ENCODE assay signal across 8 cellular contexts in the genomic region with DNA sequence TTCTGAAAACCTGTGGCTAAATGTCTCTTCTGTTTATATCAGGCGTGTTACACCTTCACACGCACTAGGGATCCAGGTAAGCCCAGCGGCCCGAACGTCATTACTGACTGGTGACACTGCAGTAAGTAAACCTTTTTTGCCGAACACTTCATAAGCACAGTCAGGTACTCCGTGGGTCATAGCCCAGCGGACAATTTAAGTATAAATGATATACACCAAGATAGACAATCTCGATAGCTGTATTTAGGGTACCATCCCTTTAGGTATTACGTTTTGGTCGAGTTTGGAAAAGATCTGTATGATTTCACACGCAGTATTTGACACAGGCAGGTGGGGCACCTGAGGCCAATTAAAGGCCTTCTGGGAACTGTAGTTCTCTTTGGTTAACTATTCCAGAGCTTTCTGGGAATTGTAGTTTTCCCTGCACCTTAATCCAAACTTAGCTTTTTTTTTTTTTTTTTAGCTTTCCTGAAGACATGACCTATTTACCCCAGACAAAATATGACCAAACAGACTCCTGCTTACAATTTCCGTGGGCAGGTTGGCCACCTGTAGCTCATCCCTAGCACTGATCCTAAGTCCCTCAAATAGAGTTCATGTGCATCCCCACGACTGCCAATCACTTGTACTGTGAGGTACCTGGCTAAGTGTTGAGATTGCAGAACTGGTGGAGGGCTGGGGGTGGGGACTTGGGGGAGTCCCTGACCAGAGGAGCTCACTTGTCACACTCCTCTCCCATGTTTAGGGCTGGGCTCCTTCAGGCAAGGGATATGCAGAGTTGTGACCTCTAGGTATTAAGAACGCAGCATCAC. TPM values are rescaled to one million over a fixed set of nuclear protein-coding genes. Genes with fewer than 3 reads are reported as not detected.
A peak's percentile ranks its signal among the peaks of the same experiment; 100 is the strongest.
DNase-seq lines count a peak whose midpoint lies in the region; ATAC-seq and TF ChIP-seq lines count a peak whose summit lies in the region.

No MANE protein-coding gene starts in this region.

- H3K27ac Mint-ChIP-seq in activated naive CD8-positive, alpha-beta T cell treated with anti-CD3 and anti-CD28 coated beads, Interleukin-2, amount 10 ng/mL, durations not matched to agents 7 days and 5 days = peak overlapping the region; percentile 94

- H3K79me2 ChIP-seq in OCI-LY3 (ENCODE audit: low read length) = peaks cover 23% of the 10 kb centered on the region

- peaks cover 10% of the 10 kb centered on the region for H3K36me3 Mint-ChIP-seq in activated naive CD8-positive, alpha-beta T cell treated with anti-CD3 and anti-CD28 coated beads, Interleukin-2, amount 10 ng/mL, durations not matched to agents 7 days and 5 days

- TF ChIP-seq CTCF in OCI-LY3 (IDR thresholded peaks at IDR 0.05; ENCODE audit: low read depth, low read length) = no peak
- TF ChIP-seq CTCF in prostate gland (IDR thresholded peaks at IDR 0.05) = peak in 1 of 4 experiments; percentile 5

- H2AFZ ChIP-seq in OCI-LY3 (ENCODE audit: low read depth, low read length) = peak overlapping the region; percentile 47; the same call in 1 of the 2 replicates

- peaks cover 30% of the 10 kb centered on the region for H3K4me1 ChIP-seq in OCI-LY3 (ENCODE audit: low read length)
- H3K4me1 ChIP-seq in prostate gland (replicated peaks) = peaks cover 5% of the 10 kb centered on the region

- 8% methylated on average over 15 of the region's 15 CpGs for WGBS in prostate gland

- H4K20me1 ChIP-seq in OCI-LY3 (ENCODE audit: insufficient read depth, low read length) = peaks cover 3% of the 10 kb centered on the region; the same call in 1 of the 2 replicates

- H3K4me1 Mint-ChIP-seq in activated naive CD8-positive, alpha-beta T cell treated with anti-CD3 and anti-CD28 coated beads, Interleukin-2, amount 10 ng/mL, durations not matched to agents 7 days and 5 days = peaks cover 35% of the 10 kb centered on the region

- H3K9me3 ChIP-seq in OCI-LY3 (ENCODE audit: insufficient read depth, low read length) (no peaks in the 10 kb centered on the region), prostate gland (no peaks in the 10 kb centered on the region)

- peak overlapping the region; percentile 98 for H3K4me3 Mint-ChIP-seq in activated naive CD8-positive, alpha-beta T cell treated with anti-CD3 and anti-CD28 coated beads, Interleukin-2, amount 10 ng/mL, durations not matched to agents 7 days and 5 days

- H3K36me3 ChIP-seq in OCI-LY3 (replicated peaks; ENCODE audit: low read depth, low read length) = peaks cover 3% of the 10 kb centered on the region
- no peaks in the 10 kb centered on the region for H3K36me3 ChIP-seq in prostate gland

- DNase-seq in Caki2 (ENCODE audit: low read depth) = peak; percentile 71
- peak; percentile 32 for DNase-seq in HS-5 (ENCODE audit: low read depth)
- DNase-seq in activated naive CD8-positive, alpha-beta T cell treated with anti-CD3 and anti-CD28 coated beads, Interleukin-2, amount 10 ng/mL, durations not matched to agents 7 days and 5 days = no peak
- no peak for DNase-seq in left ventricle myocardium superior
- DNase-seq in prostate gland (ENCODE audit: low spot score) = no peak

- peak overlapping the region; percentile 95 for H3K4me2 ChIP-seq in OCI-LY3 (ENCODE audit: low read length)

- H3K27ac ChIP-seq in OCI-LY3 (ENCODE audit: low read length) (peak overlapping the region; percentile 71), prostate gland (peak overlapping the region; percentile 89 to 93)

- no peaks in the 10 kb centered on the region for H3K9me3 Mint-ChIP-seq in activated naive CD8-positive, alpha-beta T cell treated with anti-CD3 and anti-CD28 coated beads, Interleukin-2, amount 10 ng/mL, durations not matched to agents 7 days and 5 days

- intact Hi-C loops in left ventricle myocardium superior (cut with micrococcal nuclease) = no loop called here
- intact Hi-C loops in prostate gland (cut with DNase I) = loop anchor here (5.0 kb wide), 2 partner anchors 171 to 279 kb away; a partner anchor contains a TSS

- peak; percentile 52 for TF ChIP-seq POLR2A in prostate gland (IDR thresholded peaks at IDR 0.05)

- H3K27me3 ChIP-seq in OCI-LY3 (ENCODE audit: low read depth, low read length) (no peaks in the 10 kb centered on the region), prostate gland (replicated peaks; ENCODE audit: insufficient read depth) (no peaks in the 10 kb centered on the region)

- H3K27me3 Mint-ChIP-seq in activated naive CD8-positive, alpha-beta T cell treated with anti-CD3 and anti-CD28 coated beads, Interleukin-2, amount 10 ng/mL, durations not matched to agents 7 days and 5 days = no peaks in the 10 kb centered on the region

- H3K4me3 ChIP-seq in OCI-LY3 (ENCODE audit: low read length) (peak overlapping the region; percentile 99), prostate gland (peak overlapping the region; percentile 86 to 99)

- peak overlapping the region; percentile 90 for H3K9ac ChIP-seq in OCI-LY3 (ENCODE audit: low read length)

- ATAC-seq in activated naive CD8-positive, alpha-beta T cell treated with anti-CD3 and anti-CD28 coated beads, Interleukin-2, amount 10 ng/mL, durations not matched to agents 7 days and 5 days (ENCODE audit: low read depth) = peak; percentile 11
- peak; percentile 29 for ATAC-seq in left ventricle myocardium superior
- ATAC-seq in GM18519 (IDR thresholded peaks at IDR 0.05; ENCODE audit: low FRiP score, unreplicated experiment) = no peak
- no peak for ATAC-seq in GM18858 (IDR thresholded peaks at IDR 0.05; ENCODE audit: unreplicated experiment)

- POLR2A ChIA-PET in activated naive CD8-positive, alpha-beta T cell treated with anti-CD3 and anti-CD28 coated beads, Interleukin-2, amount 10 ng/mL, durations not matched to agents 7 days and 5 days (lab: Charles Lee) = interaction anchor here (0.6 to 1.9 kb wide), 14 partner anchors 9 to 948 kb away, joined by 3 to 13 read pairs (median 4); a partner anchor contains a TSS

- in situ Hi-C loops in Caki2 (cut with HindIII; ENCODE audit: low pct_unique_long_range_greater_than_20kb, low sequenced_read_pairs) = no loop called here

RNA-seq across cellular contexts. Expression of a gene that starts 0.9 kb away (rescaled TPM):
- 74.6 and 79.0 TPM in 2 replicates for total RNA-seq in Caki2 (2014; rRNA removed; shearing (Covaris generic); ENCODE audit: low replicate concordance)
- 10 to 100 TPM; 77.5 to 80.6 TPM for total RNA-seq in activated naive CD8-positive, alpha-beta T cell treated with anti-CD3 and anti-CD28 coated beads, Interleukin-2, amount 10 ng/mL, durations not matched to agents 7 days and 5 days
- total RNA-seq in left ventricle myocardium superior (17.1 TPM), prostate gland (10 to 100 TPM; 53.6 to 92.8 TPM)

RNA-seq across cellular contexts. Expression of a gene that starts 3.5 kb away (rescaled TPM):
- 5.5 and 9.3 TPM in 2 replicates for total RNA-seq in Caki2 (2014; rRNA removed; shearing (Covaris generic); ENCODE audit: low replicate concordance)
- total RNA-seq in activated naive CD8-positive, alpha-beta T cell treated with anti-CD3 and anti-CD28 coated beads, Interleukin-2, amount 10 ng/mL, durations not matched to agents 7 days and 5 days = 1 to 10 TPM; 1.4 to 1.9 TPM
- 3.3 TPM for total RNA-seq in left ventricle myocardium superior
- total RNA-seq in prostate gland = 1 to 10 TPM; 3.8 to 4.1 TPM

RNA-seq across cellular contexts. Expression of a gene that starts 19.6 kb away (rescaled TPM):
- total RNA-seq in Caki2 (2014; rRNA removed; shearing (Covaris generic); ENCODE audit: low replicate concordance) = 0.54 TPM in 1 of 2 replicates, not detected in the other
- not detected for total RNA-seq in activated naive CD8-positive, alpha-beta T cell treated with anti-CD3 and anti-CD28 coated beads, Interleukin-2, amount 10 ng/mL, durations not matched to agents 7 days and 5 days
- not detected for total RNA-seq in left ventricle myocardium superior
- total RNA-seq in prostate gland = 100 to 1,000 TPM; 125 to 332 TPM

RNA-seq across cellular contexts. Expression of a gene that starts 29.1 kb away (rescaled TPM):
- total RNA-seq in Caki2 (2014; rRNA removed; shearing (Covaris generic); ENCODE audit: low replicate concordance) = 3.2 and 7.7 TPM in 2 replicates
- 1 to 10 TPM; 2.1 to 2.2 TPM for total RNA-seq in activated naive CD8-positive, alpha-beta T cell treated with anti-CD3 and anti-CD28 coated beads, Interleukin-2, amount 10 ng/mL, durations not matched to agents 7 days and 5 days
- 5.8 TPM for total RNA-seq in left ventricle myocardium superior
- 10 to 100 TPM in 1 of 2 donors, 1 to 10 TPM in 1; 7.9 to 16.0 TPM for total RNA-seq in prostate gland

RNA-seq across cellular contexts. Expression of a gene that starts 35.8 kb away (rescaled TPM):
- total RNA-seq in Caki2 (2014; rRNA removed; shearing (Covaris generic); ENCODE audit: low replicate concordance) = 73.1 and 105 TPM in 2 replicates
- 10 to 100 TPM; 15.5 to 16.4 TPM for total RNA-seq in activated naive CD8-positive, alpha-beta T cell treated with anti-CD3 and anti-CD28 coated beads, Interleukin-2, amount 10 ng/mL, durations not matched to agents 7 days and 5 days
- total RNA-seq in left ventricle myocardium superior (24.9 TPM), prostate gland (100 to 1,000 TPM in 1 of 2 donors, 10 to 100 TPM in 1; 88.4 to 117 TPM)

Comparison
In these comparisons a context has a peak if more than half of its experiments do, and no peak if none do; other contexts are left out.
1. DNase-seq: peak in Caki2 (single experiment) and HS-5 (single experiment); none in activated naive CD8-positive, alpha-beta T cell treated with anti-CD3 and anti-CD28 coated beads, Interleukin-2, amount 10 ng/mL, durations not matched to agents 7 days and 5 days (single experiment), left ventricle myocardium superior (single experiment) and prostate gland (single experiment).
2. ATAC-seq: peak in activated naive CD8-positive, alpha-beta T cell treated with anti-CD3 and anti-CD28 coated beads, Interleukin-2, amount 10 ng/mL, durations not matched to agents 7 days and 5 days (single experiment) and left ventricle myocardium superior (single experiment); none in GM18519 (single experiment) and GM18858 (single experiment).
3. RNA of a gene that starts 19.6 kb away (total RNA-seq): 125 to 332 TPM in prostate gland; 0.54 TPM in Caki2, not detected in activated naive CD8-positive, alpha-beta T cell treated with anti-CD3 and anti-CD28 coated beads, Interleukin-2, amount 10 ng/mL, durations not matched to agents 7 days and 5 days and not detected in left ventricle myocardium superior (single experiment); every median in the first group is over 10 times any median in the second.